Comparison of ENCODE assay signal across 1 cellular context in the genomic region with DNA sequence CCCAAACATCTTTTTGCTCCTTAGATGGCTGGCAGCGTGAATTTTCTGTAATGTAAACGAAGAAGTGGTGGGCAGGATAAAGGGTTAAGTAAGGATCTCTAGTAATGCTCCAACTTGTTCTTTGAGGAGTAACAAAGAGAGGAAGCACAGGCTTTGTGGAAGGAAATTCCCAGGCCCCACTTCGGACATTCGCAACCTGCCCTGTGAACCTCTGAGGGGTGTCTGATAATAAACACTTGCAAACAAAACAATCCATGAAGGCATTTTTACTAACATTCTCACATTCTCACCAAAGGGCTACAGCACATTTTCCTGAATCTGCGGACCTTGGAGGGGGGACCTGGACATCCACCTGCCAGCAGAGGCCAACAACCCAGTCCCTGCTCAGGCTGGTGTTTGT.
TF ChIP-seq lines count a peak whose summit lies in the region.

No MANE protein-coding gene starts in this region.

TF ChIP-seq in H1, 55 proteins besides CTCF, POLR2A, EP300 and RAD21 (continued from another document):
- TF ChIP-seq, protein P1, sequence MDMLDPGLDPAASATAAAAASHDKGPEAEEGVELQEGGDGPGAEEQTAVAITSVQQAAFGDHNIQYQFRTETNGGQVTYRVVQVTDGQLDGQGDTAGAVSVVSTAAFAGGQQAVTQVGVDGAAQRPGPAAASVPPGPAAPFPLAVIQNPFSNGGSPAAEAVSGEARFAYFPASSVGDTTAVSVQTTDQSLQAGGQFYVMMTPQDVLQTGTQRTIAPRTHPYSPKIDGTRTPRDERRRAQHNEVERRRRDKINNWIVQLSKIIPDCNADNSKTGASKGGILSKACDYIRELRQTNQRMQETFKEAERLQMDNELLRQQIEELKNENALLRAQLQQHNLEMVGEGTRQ (IDR thresholded peaks at IDR 0.05; ENCODE audit: low read length), result no peak
- TF ChIP-seq PHF8 (conservative IDR thresholded peaks at IDR 0.05; ENCODE audit: low read depth, low read length) (no peak), POLR2AphosphoS5 (IDR thresholded peaks at IDR 0.05; ENCODE audit: low read depth, low read length) (no peak), RFX5 (IDR thresholded peaks at IDR 0.05; ENCODE audit: borderline replicate concordance, low read depth, low read length) (no peak), RXRA (IDR thresholded peaks at IDR 0.05; ENCODE audit: insufficient read depth, low read depth, low read length) (no peak), SIRT6 (IDR thresholded peaks at IDR 0.05; ENCODE audit: low read length) (no peak), NRF1 (IDR thresholded peaks at IDR 0.05; ENCODE audit: low read depth, low read length) (no peak), SP4 (IDR thresholded peaks at IDR 0.05; ENCODE audit: low read length) (no peak), BACH1 (IDR thresholded peaks at IDR 0.05; ENCODE audit: low read length) (no peak), TBP (IDR thresholded peaks at IDR 0.05; ENCODE audit: low read depth, low read length) (no peak), GTF2F1 (IDR thresholded peaks at IDR 0.05; ENCODE audit: borderline replicate concordance, low read depth, low read length) (no peak), CEBPB (IDR thresholded peaks at IDR 0.05; ENCODE audit: low read depth, low read length) (no peak), JUN (IDR thresholded peaks at IDR 0.05; ENCODE audit: low read depth, low read length) (no peak), CBX5 (IDR thresholded peaks at IDR 0.05; ENCODE audit: low read depth, low read length) (no peak)
- TF ChIP-seq, protein P2, sequence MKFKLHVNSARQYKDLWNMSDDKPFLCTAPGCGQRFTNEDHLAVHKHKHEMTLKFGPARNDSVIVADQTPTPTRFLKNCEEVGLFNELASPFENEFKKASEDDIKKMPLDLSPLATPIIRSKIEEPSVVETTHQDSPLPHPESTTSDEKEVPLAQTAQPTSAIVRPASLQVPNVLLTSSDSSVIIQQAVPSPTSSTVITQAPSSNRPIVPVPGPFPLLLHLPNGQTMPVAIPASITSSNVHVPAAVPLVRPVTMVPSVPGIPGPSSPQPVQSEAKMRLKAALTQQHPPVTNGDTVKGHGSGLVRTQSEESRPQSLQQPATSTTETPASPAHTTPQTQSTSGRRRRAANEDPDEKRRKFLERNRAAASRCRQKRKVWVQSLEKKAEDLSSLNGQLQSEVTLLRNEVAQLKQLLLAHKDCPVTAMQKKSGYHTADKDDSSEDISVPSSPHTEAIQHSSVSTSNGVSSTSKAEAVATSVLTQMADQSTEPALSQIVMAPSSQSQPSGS (IDR thresholded peaks at IDR 0.05; ENCODE audit: low read length), result no peak
- TF ChIP-seq, protein P3, sequence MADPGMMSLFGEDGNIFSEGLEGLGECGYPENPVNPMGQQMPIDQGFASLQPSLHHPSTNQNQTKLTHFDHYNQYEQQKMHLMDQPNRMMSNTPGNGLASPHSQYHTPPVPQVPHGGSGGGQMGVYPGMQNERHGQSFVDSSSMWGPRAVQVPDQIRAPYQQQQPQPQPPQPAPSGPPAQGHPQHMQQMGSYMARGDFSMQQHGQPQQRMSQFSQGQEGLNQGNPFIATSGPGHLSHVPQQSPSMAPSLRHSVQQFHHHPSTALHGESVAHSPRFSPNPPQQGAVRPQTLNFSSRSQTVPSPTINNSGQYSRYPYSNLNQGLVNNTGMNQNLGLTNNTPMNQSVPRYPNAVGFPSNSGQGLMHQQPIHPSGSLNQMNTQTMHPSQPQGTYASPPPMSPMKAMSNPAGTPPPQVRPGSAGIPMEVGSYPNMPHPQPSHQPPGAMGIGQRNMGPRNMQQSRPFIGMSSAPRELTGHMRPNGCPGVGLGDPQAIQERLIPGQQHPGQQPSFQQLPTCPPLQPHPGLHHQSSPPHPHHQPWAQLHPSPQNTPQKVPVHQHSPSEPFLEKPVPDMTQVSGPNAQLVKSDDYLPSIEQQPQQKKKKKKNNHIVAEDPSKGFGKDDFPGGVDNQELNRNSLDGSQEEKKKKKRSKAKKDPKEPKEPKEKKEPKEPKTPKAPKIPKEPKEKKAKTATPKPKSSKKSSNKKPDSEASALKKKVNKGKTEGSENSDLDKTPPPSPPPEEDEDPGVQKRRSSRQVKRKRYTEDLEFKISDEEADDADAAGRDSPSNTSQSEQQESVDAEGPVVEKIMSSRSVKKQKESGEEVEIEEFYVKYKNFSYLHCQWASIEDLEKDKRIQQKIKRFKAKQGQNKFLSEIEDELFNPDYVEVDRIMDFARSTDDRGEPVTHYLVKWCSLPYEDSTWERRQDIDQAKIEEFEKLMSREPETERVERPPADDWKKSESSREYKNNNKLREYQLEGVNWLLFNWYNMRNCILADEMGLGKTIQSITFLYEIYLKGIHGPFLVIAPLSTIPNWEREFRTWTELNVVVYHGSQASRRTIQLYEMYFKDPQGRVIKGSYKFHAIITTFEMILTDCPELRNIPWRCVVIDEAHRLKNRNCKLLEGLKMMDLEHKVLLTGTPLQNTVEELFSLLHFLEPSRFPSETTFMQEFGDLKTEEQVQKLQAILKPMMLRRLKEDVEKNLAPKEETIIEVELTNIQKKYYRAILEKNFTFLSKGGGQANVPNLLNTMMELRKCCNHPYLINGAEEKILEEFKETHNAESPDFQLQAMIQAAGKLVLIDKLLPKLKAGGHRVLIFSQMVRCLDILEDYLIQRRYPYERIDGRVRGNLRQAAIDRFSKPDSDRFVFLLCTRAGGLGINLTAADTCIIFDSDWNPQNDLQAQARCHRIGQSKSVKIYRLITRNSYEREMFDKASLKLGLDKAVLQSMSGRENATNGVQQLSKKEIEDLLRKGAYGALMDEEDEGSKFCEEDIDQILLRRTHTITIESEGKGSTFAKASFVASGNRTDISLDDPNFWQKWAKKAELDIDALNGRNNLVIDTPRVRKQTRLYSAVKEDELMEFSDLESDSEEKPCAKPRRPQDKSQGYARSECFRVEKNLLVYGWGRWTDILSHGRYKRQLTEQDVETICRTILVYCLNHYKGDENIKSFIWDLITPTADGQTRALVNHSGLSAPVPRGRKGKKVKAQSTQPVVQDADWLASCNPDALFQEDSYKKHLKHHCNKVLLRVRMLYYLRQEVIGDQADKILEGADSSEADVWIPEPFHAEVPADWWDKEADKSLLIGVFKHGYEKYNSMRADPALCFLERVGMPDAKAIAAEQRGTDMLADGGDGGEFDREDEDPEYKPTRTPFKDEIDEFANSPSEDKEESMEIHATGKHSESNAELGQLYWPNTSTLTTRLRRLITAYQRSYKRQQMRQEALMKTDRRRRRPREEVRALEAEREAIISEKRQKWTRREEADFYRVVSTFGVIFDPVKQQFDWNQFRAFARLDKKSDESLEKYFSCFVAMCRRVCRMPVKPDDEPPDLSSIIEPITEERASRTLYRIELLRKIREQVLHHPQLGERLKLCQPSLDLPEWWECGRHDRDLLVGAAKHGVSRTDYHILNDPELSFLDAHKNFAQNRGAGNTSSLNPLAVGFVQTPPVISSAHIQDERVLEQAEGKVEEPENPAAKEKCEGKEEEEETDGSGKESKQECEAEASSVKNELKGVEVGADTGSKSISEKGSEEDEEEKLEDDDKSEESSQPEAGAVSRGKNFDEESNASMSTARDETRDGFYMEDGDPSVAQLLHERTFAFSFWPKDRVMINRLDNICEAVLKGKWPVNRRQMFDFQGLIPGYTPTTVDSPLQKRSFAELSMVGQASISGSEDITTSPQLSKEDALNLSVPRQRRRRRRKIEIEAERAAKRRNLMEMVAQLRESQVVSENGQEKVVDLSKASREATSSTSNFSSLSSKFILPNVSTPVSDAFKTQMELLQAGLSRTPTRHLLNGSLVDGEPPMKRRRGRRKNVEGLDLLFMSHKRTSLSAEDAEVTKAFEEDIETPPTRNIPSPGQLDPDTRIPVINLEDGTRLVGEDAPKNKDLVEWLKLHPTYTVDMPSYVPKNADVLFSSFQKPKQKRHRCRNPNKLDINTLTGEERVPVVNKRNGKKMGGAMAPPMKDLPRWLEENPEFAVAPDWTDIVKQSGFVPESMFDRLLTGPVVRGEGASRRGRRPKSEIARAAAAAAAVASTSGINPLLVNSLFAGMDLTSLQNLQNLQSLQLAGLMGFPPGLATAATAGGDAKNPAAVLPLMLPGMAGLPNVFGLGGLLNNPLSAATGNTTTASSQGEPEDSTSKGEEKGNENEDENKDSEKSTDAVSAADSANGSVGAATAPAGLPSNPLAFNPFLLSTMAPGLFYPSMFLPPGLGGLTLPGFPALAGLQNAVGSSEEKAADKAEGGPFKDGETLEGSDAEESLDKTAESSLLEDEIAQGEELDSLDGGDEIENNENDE (IDR thresholded peaks at IDR 0.05; ENCODE audit: insufficient replicate concordance, low read length), result no peak
